2 cellular contexts compared by ENCODE assay signal in the genomic region with DNA sequence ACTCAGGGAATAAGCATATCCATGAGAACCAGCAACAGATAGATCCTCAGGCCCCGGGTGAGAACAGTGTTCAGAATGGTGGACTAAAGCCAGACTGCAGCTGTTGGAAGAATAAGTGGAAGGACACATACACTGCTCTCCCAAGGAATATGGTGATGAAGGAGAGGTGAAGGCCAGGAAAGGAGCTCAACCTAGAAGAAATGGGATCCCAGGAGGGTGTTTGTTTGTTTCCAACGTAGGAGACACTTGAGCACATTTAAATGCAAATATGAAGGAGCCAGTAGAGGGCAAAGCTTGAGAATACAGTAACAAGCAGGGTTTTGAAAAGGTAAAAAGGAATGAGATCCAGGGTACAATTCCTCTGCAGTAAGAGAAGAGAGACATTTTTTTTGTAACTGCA.
TF ChIP-seq lines count a peak whose summit lies in the region.

No MANE protein-coding gene starts in this region.

TF ChIP-seq in GM23338, 12 proteins besides CTCF, POLR2A, EP300 and RAD21:
- TF ChIP-seq, protein P1, sequence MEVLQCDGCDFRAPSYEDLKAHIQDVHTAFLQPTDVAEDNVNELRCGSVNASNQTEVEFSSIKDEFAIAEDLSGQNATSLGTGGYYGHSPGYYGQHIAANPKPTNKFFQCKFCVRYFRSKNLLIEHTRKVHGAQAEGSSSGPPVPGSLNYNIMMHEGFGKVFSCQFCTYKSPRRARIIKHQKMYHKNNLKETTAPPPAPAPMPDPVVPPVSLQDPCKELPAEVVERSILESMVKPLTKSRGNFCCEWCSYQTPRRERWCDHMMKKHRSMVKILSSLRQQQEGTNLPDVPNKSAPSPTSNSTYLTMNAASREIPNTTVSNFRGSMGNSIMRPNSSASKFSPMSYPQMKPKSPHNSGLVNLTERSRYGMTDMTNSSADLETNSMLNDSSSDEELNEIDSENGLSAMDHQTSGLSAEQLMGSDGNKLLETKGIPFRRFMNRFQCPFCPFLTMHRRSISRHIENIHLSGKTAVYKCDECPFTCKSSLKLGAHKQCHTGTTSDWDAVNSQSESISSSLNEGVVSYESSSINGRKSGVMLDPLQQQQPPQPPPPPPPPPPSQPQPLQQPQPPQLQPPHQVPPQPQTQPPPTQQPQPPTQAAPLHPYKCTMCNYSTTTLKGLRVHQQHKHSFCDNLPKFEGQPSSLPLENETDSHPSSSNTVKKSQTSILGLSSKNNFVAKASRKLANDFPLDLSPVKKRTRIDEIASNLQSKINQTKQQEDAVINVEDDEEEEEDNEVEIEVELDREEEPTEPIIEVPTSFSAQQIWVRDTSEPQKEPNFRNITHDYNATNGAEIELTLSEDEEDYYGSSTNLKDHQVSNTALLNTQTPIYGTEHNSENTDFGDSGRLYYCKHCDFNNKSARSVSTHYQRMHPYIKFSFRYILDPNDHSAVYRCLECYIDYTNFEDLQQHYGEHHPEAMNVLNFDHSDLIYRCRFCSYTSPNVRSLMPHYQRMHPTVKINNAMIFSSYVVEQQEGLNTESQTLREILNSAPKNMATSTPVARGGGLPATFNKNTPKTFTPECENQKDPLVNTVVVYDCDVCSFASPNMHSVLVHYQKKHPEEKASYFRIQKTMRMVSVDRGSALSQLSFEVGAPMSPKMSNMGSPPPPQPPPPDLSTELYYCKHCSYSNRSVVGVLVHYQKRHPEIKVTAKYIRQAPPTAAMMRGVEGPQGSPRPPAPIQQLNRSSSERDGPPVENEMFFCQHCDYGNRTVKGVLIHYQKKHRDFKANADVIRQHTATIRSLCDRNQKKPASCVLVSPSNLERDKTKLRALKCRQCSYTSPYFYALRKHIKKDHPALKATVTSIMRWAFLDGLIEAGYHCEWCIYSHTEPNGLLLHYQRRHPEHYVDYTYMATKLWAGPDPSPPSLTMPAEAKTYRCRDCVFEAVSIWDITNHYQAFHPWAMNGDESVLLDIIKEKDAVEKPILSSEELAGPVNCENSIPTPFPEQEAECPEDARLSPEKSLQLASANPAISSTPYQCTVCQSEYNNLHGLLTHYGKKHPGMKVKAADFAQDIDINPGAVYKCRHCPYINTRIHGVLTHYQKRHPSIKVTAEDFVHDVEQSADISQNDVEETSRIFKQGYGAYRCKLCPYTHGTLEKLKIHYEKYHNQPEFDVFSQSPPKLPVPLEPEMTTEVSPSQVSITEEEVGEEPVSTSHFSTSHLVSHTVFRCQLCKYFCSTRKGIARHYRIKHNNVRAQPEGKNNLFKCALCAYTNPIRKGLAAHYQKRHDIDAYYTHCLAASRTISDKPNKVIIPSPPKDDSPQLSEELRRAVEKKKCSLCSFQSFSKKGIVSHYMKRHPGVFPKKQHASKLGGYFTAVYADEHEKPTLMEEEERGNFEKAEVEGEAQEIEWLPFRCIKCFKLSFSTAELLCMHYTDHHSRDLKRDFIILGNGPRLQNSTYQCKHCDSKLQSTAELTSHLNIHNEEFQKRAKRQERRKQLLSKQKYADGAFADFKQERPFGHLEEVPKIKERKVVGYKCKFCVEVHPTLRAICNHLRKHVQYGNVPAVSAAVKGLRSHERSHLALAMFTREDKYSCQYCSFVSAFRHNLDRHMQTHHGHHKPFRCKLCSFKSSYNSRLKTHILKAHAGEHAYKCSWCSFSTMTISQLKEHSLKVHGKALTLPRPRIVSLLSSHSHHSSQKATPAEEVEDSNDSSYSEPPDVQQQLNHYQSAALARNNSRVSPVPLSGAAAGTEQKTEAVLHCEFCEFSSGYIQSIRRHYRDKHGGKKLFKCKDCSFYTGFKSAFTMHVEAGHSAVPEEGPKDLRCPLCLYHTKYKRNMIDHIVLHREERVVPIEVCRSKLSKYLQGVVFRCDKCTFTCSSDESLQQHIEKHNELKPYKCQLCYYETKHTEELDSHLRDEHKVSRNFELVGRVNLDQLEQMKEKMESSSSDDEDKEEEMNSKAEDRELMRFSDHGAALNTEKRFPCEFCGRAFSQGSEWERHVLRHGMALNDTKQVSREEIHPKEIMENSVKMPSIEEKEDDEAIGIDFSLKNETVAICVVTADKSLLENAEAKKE (CRISPR knock-in tag; IDR thresholded peaks at IDR 0.05) = peak; percentile 89
- TF ChIP-seq CREB1 (CRISPR knock-in tag; IDR thresholded peaks at IDR 0.05; ENCODE audit: low read depth) = no peak

TF ChIP-seq in H1, 55 proteins besides CTCF, POLR2A, EP300 and RAD21:
- no peak for TF ChIP-seq SIN3A (conservative IDR thresholded peaks at IDR 0.05 in 1 of 2, IDR thresholded peaks at IDR 0.05 in 1 of 2; ENCODE audit: low read depth in 1 of 2, low read length in 2 of 2)
- no peak for TF ChIP-seq SUZ12 (IDR thresholded peaks at IDR 0.05; ENCODE audit: low read length)
- no peak for TF ChIP-seq JUN (IDR thresholded peaks at IDR 0.05; ENCODE audit: low read depth, low read length)
- no peak for TF ChIP-seq RXRA (IDR thresholded peaks at IDR 0.05; ENCODE audit: insufficient read depth, low read depth, low read length)
- TF ChIP-seq RBBP5 (IDR thresholded peaks at IDR 0.05; ENCODE audit: borderline replicate concordance, low read depth, low read length) = no peak
- no peak for TF ChIP-seq KDM1A (IDR thresholded peaks at IDR 0.05; ENCODE audit: borderline replicate concordance, low read length)
- TF ChIP-seq SRF (IDR thresholded peaks at IDR 0.05; ENCODE audit: low read depth, low read length) = no peak
TF ChIP-seq in H1: peak in this region for 0.
